ENCODE assay signal across 8 cellular contexts in the genomic region with DNA sequence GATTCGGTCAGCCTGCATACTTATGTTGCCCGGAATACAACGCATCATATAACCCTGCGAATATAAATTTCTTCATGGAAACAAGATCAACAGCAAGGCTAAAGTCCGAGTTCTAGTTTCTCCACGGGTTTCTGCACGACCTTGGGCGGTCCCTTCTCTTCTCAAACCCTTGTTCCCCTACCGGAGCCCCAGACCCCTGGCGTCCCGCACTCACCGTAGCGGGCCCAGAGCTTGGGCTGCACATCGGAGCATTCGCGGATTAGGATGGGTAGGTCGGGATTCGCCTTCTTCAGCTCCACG. TPM values are rescaled to one million over a fixed set of nuclear protein-coding genes. Genes with fewer than 3 reads are reported as not detected.
DNase-seq lines count a peak whose midpoint lies in the region; ATAC-seq and TF ChIP-seq lines count a peak whose summit lies in the region.

No MANE protein-coding gene starts in this region.

- ATAC-seq in GM21529 (IDR thresholded peaks at IDR 0.05; ENCODE audit: unreplicated experiment) (peak; percentile 14), gastrocnemius medialis (peak; percentile 6 to 27), HG03159 (IDR thresholded peaks at IDR 0.05; ENCODE audit: unreplicated experiment) (no peak)

- H3K4me3 ChIP-seq in SJSA1 (peak overlapping the region; percentile 63), gastrocnemius medialis (peak overlapping the region; percentile 81 to 96 (median 90))

- intact Hi-C loops in gastrocnemius medialis (cut with DNase I; ENCODE audit: low total_unique reads) = loop anchor here (1.0 to 5.0 kb wide), 2 partner anchors 17 to 45 kb away; partner anchors contain the start of genes HARS1, HARS2 and WDR55

- 0 out of 2 replicates have a peak overlapping the region, but pooled peaks have one; percentile 0 for H3K27ac ChIP-seq in SJSA1
- peak overlapping the region; percentile 85 to 94 (median 92) for H3K27ac ChIP-seq in gastrocnemius medialis

- TF ChIP-seq POLR2A in gastrocnemius medialis (IDR thresholded peaks at IDR 0.05) = no peak

- H3K36me3 ChIP-seq in SJSA1 (peaks cover 81% of the 10 kb centered on the region), gastrocnemius medialis (peaks cover 0 to 56% of the 10 kb centered on the region in 2 donors)

- TF ChIP-seq CTCF in gastrocnemius medialis (IDR thresholded peaks at IDR 0.05 in 4 of 5, conservative IDR thresholded peaks at IDR 0.05 in 1 of 5) = no peak

- no peaks in the 10 kb centered on the region for H3K27me3 ChIP-seq in SJSA1 (replicated peaks)
- H3K27me3 ChIP-seq in gastrocnemius medialis = no peaks in the 10 kb centered on the region

- peaks cover 12% of the 10 kb centered on the region for H3K4me1 ChIP-seq in SJSA1 (replicated peaks)
- peaks cover 19 to 20% of the 10 kb centered on the region in 2 donors for H3K4me1 ChIP-seq in gastrocnemius medialis

- no peak for DNase-seq in SJSA1 (ENCODE audit: low read depth in 1 of 2, low spot score in 2 of 2)
- peak; percentile 16 for DNase-seq in fibroblast of peridontal ligament (ENCODE audit: extremely low read depth)
- DNase-seq in gastrocnemius medialis = no peak
- no peak for DNase-seq in NCI-H2081 (lab: John Stamatoyannopoulos, UW)
- no peak for DNase-seq in C1 segment of cervical spinal cord (lab: John Stamatoyannopoulos, UW)
- DNase-seq in NOMO-1 treated with DMSO at 0.1 percent for 48 hours (lab: John Stamatoyannopoulos, UW; ENCODE audit: unreplicated experiment) = no peak

- in situ Hi-C loops in gastrocnemius medialis (cut with MboI; ENCODE audit: low sequenced_read_pairs in 4 of 4) = loop anchor here in 3 of 4 donors (10.0 kb wide), 2 partner anchors 102 to 242 kb away; partner anchors contain the start of genes EIF4EBP3 (in 2 of the 3) and ANKHD1 (in 1 of the 3)

- H3K9me3 ChIP-seq in SJSA1 (replicated peaks) (no peaks in the 10 kb centered on the region), gastrocnemius medialis (no peaks in the 10 kb centered on the region)

RNA-seq across cellular contexts. Expression of gene NDUFA2, which starts 0.4 kb away (rescaled TPM):
- 125 and 176 TPM in 2 replicates for total RNA-seq in SJSA1 (2014; rRNA removed; shearing (Covaris generic))
- 100 to 1,000 TPM in 2 of 4 donors, 10 to 100 TPM in 2; 86.9 to 121 (median 102) TPM for total RNA-seq in gastrocnemius medialis

RNA-seq across cellular contexts. Expression of gene IK, which starts 0.6 kb away (rescaled TPM):
- 130 and 154 TPM in 2 replicates for total RNA-seq in SJSA1 (2014; rRNA removed; shearing (Covaris generic))
- 100 to 1,000 TPM in 3 of 4 donors, 10 to 100 TPM in 1; 94.5 to 169 (median 143) TPM for total RNA-seq in gastrocnemius medialis

RNA-seq across cellular contexts. Expression of gene TMCO6, which starts 7.7 kb away (rescaled TPM):
- total RNA-seq in SJSA1 (2014; rRNA removed; shearing (Covaris generic)) = 17.9 and 100 TPM in 2 replicates
- 10 to 100 TPM in 2 of 4 donors, 1 to 10 TPM in 2; 5.1 to 15.4 (median 9.5) TPM for total RNA-seq in gastrocnemius medialis

RNA-seq across cellular contexts. Expression of gene CD14, which starts 14.0 kb away (rescaled TPM):
- total RNA-seq in SJSA1 (2014; rRNA removed; shearing (Covaris generic)) = 7.6 and 10.3 TPM in 2 replicates
- total RNA-seq in gastrocnemius medialis = 10 to 100 TPM; 12.2 to 22.9 (median 16.1) TPM

RNA-seq across cellular contexts. Expression of gene WDR55, which starts 17.7 kb away (rescaled TPM):
- total RNA-seq in SJSA1 (2014; rRNA removed; shearing (Covaris generic)) = 16.0 and 20.8 TPM in 2 replicates
- total RNA-seq in gastrocnemius medialis = 10 to 100 TPM; 10.9 to 18.7 (median 15.1) TPM
